9 cellular contexts compared by ENCODE assay signal in genomic region chr2:191013876-191014652, GRCh38. TPM values are rescaled to one million over a fixed set of nuclear protein-coding genes. Genes with fewer than 3 reads are reported as not detected.
DNase-seq lines count a peak whose midpoint lies in the region; ATAC-seq, FAIRE-seq and TF ChIP-seq lines count a peak whose summit lies in the region.
"Had no signal": no experiment of that assay in that cellular context is flagged by ENCODE, and none has a peak within 500 bp of the region (broad histone marks: within the 10 kb centered on the region; RNA-seq: fewer than 3 reads in every experiment).

STAT1 (minus strand) TSS chr2:191014171; CDS start chr2:191010003, 4,168 bp downstream.

- CTCF ChIA-PET in activated CD4-positive, alpha-beta T cell treated with anti-CD3 and anti-CD28 coated beads, Interleukin-2, amount 10 ng/mL, durations not matched to agents 7 days and 5 days (lab: Charles Lee) = interaction anchor here (0.8 to 1.4 kb wide), 5 partner anchors 12 to 142 kb away, joined by 3 to 6 read pairs (median 3); no protein-coding TSS in a partner anchor
- CTCF ChIA-PET in HepG2 (lab: Yijun Ruan, JAX; ENCODE audit: low intra/inter-chr PET ratio, low total read pairs) = no interaction called here

- peaks cover 0 to 7% of the 10 kb centered on the region in 2 experiments; a peak in 1 of 5 replicates for H3K27me3 ChIP-seq in HepG2 (ENCODE audit: control insufficient read depth in 1 of 2, insufficient read depth in 2 of 2, low read length in 2 of 2)

- peaks cover 12% of the 10 kb centered on the region for H3K9me3 Mint-ChIP-seq in activated CD4-positive, alpha-beta T cell treated with anti-CD3 and anti-CD28 coated beads, Interleukin-2, amount 10 ng/mL, durations not matched to agents 7 days and 5 days

- peak; percentile 56 to 100; a peak in 3 of 4 replicates for TF ChIP-seq EP300 in HepG2 (IDR thresholded peaks at IDR 0.05; ENCODE audit: low read depth in 2 of 2, low read length in 2 of 2)
- peak; percentile 81; the same call in 1 of the 2 replicates for TF ChIP-seq EP300 in HepG2 (CRISPR knock-in tag; IDR thresholded peaks at IDR 0.05; ENCODE audit: borderline replicate concordance)

- peak within 1 kb of the TSS; percentile 80 for H3K9ac ChIP-seq in HepG2 (ENCODE audit: insufficient read depth, low read depth, low read length)

- H4K20me1 ChIP-seq in HepG2 (ENCODE audit: insufficient read depth, low read length) = no peaks in the 10 kb centered on the region

- peak; percentile 90 for ATAC-seq in GM19324 (IDR thresholded peaks at IDR 0.05; ENCODE audit: low FRiP score, unreplicated experiment)
- ATAC-seq in HG03460 (IDR thresholded peaks at IDR 0.05; ENCODE audit: unreplicated experiment) = peak; percentile 76
- ATAC-seq in HepG2 = peak; percentile 95

- peak; percentile 95 to 96 for TF ChIP-seq POLR2A in HepG2 (IDR thresholded peaks at IDR 0.05; ENCODE audit: insufficient read depth in 1 of 2, low read depth in 2 of 2, low read length in 2 of 2)

- intact Hi-C loops in HepG2 (cut with micrococcal nuclease; ENCODE audit: unreplicated experiment) = loop anchor here (1.0 to 10.0 kb wide), 4 partner anchors 7 to 679 kb away; no protein-coding TSS in a partner anchor

- peak within 1 kb of the TSS; percentile 87 for H3K4me2 ChIP-seq in HepG2 (ENCODE audit: low read depth, low read length)

- DNase-seq in C1 segment of cervical spinal cord (lab: John Stamatoyannopoulos, UW) = peak; percentile 35 to 96 (median 88)
- peak; percentile 89 for DNase-seq in NCI-H526 treated with DMSO at 0.1 percent for 48 hours (lab: John Stamatoyannopoulos, UW)
- peak; percentile 95 for DNase-seq in activated CD4-positive, alpha-beta T cell treated with anti-CD3 and anti-CD28 coated beads, Interleukin-2, amount 10 ng/mL, durations not matched to agents 7 days and 5 days
- peak; percentile 95 for DNase-seq in dermis blood vessel endothelial cell
- DNase-seq in HepG2 (ENCODE audit: low spot score) = peak; percentile 89
- DNase-seq in stimulated activated CD4-positive, alpha-beta T cell treated with anti-CD3 and anti-CD28 coated beads, Interleukin-2, amount 100 ng/mL, for 48 hours = peak; percentile 97 to 99

- whole genome bisulfite sequencing in HepG2 (ENCODE audit: low lambda C conversion rate) = 2% methylated on average over 40 of the region's 74 CpGs

- POLR2A ChIA-PET in activated CD4-positive, alpha-beta T cell treated with anti-CD3 and anti-CD28 coated beads, Interleukin-2, amount 10 ng/mL, durations not matched to agents 7 days and 5 days (lab: Charles Lee) = interaction anchor here (0.6 to 2.7 kb wide), 7 partner anchors 9 to 50 kb away, joined by 3 to 19 read pairs (median 4); no protein-coding TSS in a partner anchor
- POLR2A ChIA-PET in HepG2 (lab: Yijun Ruan, JAX) = interaction anchor here (0.8 to 1.6 kb wide), 7 partner anchors 9 to 205 kb away, joined by 3 to 6 read pairs (median 3); no protein-coding TSS in a partner anchor

- H3K4me1 Mint-ChIP-seq in activated CD4-positive, alpha-beta T cell treated with anti-CD3 and anti-CD28 coated beads, Interleukin-2, amount 10 ng/mL, durations not matched to agents 7 days and 5 days = peaks cover 40% of the 10 kb centered on the region

- BruUV-seq in HepG2 (replicated peaks; lab: Mats Ljungman, UMichigan) = no TSS peak

- H3K27me3 Mint-ChIP-seq in activated CD4-positive, alpha-beta T cell treated with anti-CD3 and anti-CD28 coated beads, Interleukin-2, amount 10 ng/mL, durations not matched to agents 7 days and 5 days = no peaks in the 10 kb centered on the region
- H3K27me3 Mint-ChIP-seq: stimulated activated naive CD8-positive, alpha-beta T cell treated with anti-CD3 and anti-CD28 coated beads, Interleukin-15, Interleukin-2, amounts not matched to agents 100 ng/mL and 50 ng/mL, for 24 hours had no signal

- H3K79me2 ChIP-seq in HepG2 (ENCODE audit: insufficient read depth, low read length) = peaks cover 17% of the 10 kb centered on the region

- FAIRE-seq in HepG2 (lab: Jason Lieb, UNC) = peak; percentile 26

- TF ChIP-seq CTCF in HepG2 (CRISPR knock-in tag; IDR thresholded peaks at IDR 0.05) = peak; percentile 27; the same call in 1 of the 2 replicates

- peak within 1 kb of the TSS; percentile 81 to 92 (median 89) for H3K4me3 ChIP-seq in HepG2 (replicated peaks in 1 of 3; ENCODE audit: insufficient read depth in 1 of 3, low read depth in 2 of 3, low read length in 3 of 3)

- peaks cover 25% of the 10 kb centered on the region for H3K36me3 Mint-ChIP-seq in activated CD4-positive, alpha-beta T cell treated with anti-CD3 and anti-CD28 coated beads, Interleukin-2, amount 10 ng/mL, durations not matched to agents 7 days and 5 days (ENCODE audit: low read depth)

- peak; percentile 66 for TF ChIP-seq RAD21 in HepG2 (CRISPR knock-in tag; IDR thresholded peaks at IDR 0.05)

- H3K27ac Mint-ChIP-seq in activated CD4-positive, alpha-beta T cell treated with anti-CD3 and anti-CD28 coated beads, Interleukin-2, amount 10 ng/mL, durations not matched to agents 7 days and 5 days = no peak within 1 kb of the TSS
- H3K27ac Mint-ChIP-seq: stimulated activated naive CD8-positive, alpha-beta T cell treated with anti-CD3 and anti-CD28 coated beads, Interleukin-15, Interleukin-2, amounts not matched to agents 100 ng/mL and 50 ng/mL, for 24 hours had no signal

- H3K36me3 ChIP-seq in HepG2 (replicated peaks in 1 of 2; ENCODE audit: control insufficient read depth in 1 of 2, insufficient read depth in 2 of 2, low read length in 2 of 2) = peaks cover 3 to 19% of the 10 kb centered on the region in 2 experiments; a peak in 2 of 5 replicates

- H2AFZ ChIP-seq in HepG2 (ENCODE audit: low read length) = peak within 1 kb of the TSS; percentile 91

- in situ Hi-C loops in HepG2 (cut with HindIII; ENCODE audit: extremely low pct_ligation_motif_present, low pct_unique_long_range_greater_than_20kb) = no loop called here

- H3K4me1 ChIP-seq in HepG2 (ENCODE audit: insufficient read depth, low read length) = peaks cover 39% of the 10 kb centered on the region

- no peak within 1 kb of the TSS for H3K4me3 Mint-ChIP-seq in activated CD4-positive, alpha-beta T cell treated with anti-CD3 and anti-CD28 coated beads, Interleukin-2, amount 10 ng/mL, durations not matched to agents 7 days and 5 days
- H3K4me3 Mint-ChIP-seq: stimulated activated naive CD8-positive, alpha-beta T cell treated with anti-CD3 and anti-CD28 coated beads, Interleukin-15, Interleukin-2, amounts not matched to agents 100 ng/mL and 50 ng/mL, for 24 hours had no signal

- peak within 1 kb of the TSS; percentile 81 for H3K27ac ChIP-seq in HepG2 (ENCODE audit: extremely low read length, insufficient read depth, low read length)

- H3K9me3 ChIP-seq in HepG2 (ENCODE audit: low read length) = no peaks in the 10 kb centered on the region

TF ChIP-seq in HepG2, 621 proteins besides CTCF, POLR2A, EP300 and RAD21 (continues in another document):
- TF ChIP-seq PRMT3 (CRISPR knock-in tag; IDR thresholded peaks at IDR 0.05; ENCODE audit: borderline replicate concordance, low read depth) (peak; percentile 90; the same call in 1 of the 2 replicates), MAFF (IDR thresholded peaks at IDR 0.05; ENCODE audit: low read depth, low read length) (peak; percentile 1; the same call in 1 of the 2 replicates), ZNF260 (CRISPR knock-in tag; IDR thresholded peaks at IDR 0.05; ENCODE audit: borderline replicate concordance, low read depth) (no peak), SRY (CRISPR knock-in tag; IDR thresholded peaks at IDR 0.05) (peak; percentile 71; the same call in 1 of the 2 replicates), ZNF350 (CRISPR knock-in tag; IDR thresholded peaks at IDR 0.05; ENCODE audit: borderline replicate concordance, low read depth) (peak; percentile 99)
- TF ChIP-seq, protein P1, sequence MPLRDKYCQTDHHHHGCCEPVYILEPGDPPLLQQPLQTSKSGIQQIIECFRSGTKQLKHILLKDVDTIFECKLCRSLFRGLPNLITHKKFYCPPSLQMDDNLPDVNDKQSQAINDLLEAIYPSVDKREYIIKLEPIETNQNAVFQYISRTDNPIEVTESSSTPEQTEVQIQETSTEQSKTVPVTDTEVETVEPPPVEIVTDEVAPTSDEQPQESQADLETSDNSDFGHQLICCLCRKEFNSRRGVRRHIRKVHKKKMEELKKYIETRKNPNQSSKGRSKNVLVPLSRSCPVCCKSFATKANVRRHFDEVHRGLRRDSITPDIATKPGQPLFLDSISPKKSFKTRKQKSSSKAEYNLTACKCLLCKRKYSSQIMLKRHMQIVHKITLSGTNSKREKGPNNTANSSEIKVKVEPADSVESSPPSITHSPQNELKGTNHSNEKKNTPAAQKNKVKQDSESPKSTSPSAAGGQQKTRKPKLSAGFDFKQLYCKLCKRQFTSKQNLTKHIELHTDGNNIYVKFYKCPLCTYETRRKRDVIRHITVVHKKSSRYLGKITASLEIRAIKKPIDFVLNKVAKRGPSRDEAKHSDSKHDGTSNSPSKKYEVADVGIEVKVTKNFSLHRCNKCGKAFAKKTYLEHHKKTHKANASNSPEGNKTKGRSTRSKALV (CRISPR knock-in tag; IDR thresholded peaks at IDR 0.05) = peak; percentile 56; the same call in 1 of the 2 replicates

RNA-seq across cellular contexts. Expression of gene STAT1, which starts in this region (rescaled TPM):
- 100 to 1,000 TPM; 876 to 958 TPM for total RNA-seq in activated CD4-positive, alpha-beta T cell treated with anti-CD3 and anti-CD28 coated beads, Interleukin-2, amount 10 ng/mL, durations not matched to agents 7 days and 5 days
- total RNA-seq in dermis blood vessel endothelial cell (68.6 and 120 TPM in 2 replicates), HepG2 (2016; rRNA removed; fragmentation: Illumina TruSeq; extraction: Trizol) (59.6 and 90.6 TPM in 2 replicates)
- 5.1 and 7.1 TPM in 2 replicates for total RNA-seq in HepG2 (2016; cell fraction: cytosol; rRNA removed; fragmentation: Illumina TruSeq; extraction: Trizol; ENCODE audit: low read depth)
- total RNA-seq in HepG2 (2016; cell fraction: insoluble cytoplasmic fraction; rRNA removed; fragmentation: Illumina TruSeq; extraction: Trizol) = 57.7 and 86.9 TPM in 2 replicates
- 19.3 and 19.4 TPM in 2 replicates for total RNA-seq in HepG2 (2016; cell fraction: membrane; rRNA removed; fragmentation: Illumina TruSeq; extraction: Trizol)
- 57.3 and 58.4 TPM in 2 replicates for total RNA-seq in HepG2 (2016; cell fraction: nucleus; rRNA removed; fragmentation: Illumina TruSeq; extraction: Trizol)
- polyA plus RNA-seq in HepG2 (2011; rRNA removed) = 20.3 and 21.8 TPM in 2 replicates
- 13.9 and 15.2 TPM in 2 replicates for polyA plus RNA-seq in HepG2 (2011; cell fraction: cytosol; rRNA removed)
- 22.3 and 28.1 TPM in 2 replicates for polyA plus RNA-seq in HepG2 (2011; cell fraction: nucleus; rRNA removed)
- polyA plus RNA-seq in HepG2 (2012) = 24.4 and 28.8 TPM in 2 replicates
- 2.5 and 2.7 TPM in 2 replicates for polyA plus RNA-seq in HepG2 (2016; cell fraction: cytosol; fragmentation: Illumina TruSeq; extraction: Trizol; ENCODE audit: low read depth)
- 75.4 and 77.9 TPM in 2 replicates for polyA plus RNA-seq in HepG2 (2016; cell fraction: insoluble cytoplasmic fraction; fragmentation: Illumina TruSeq; extraction: Trizol; ENCODE audit: low read depth)
- 8.3 and 8.6 TPM in 2 replicates for polyA plus RNA-seq in HepG2 (2016; cell fraction: membrane; fragmentation: Illumina TruSeq; extraction: Trizol; ENCODE audit: low read depth)
- 42.8 and 45.3 TPM in 2 replicates for polyA plus RNA-seq in HepG2 (2016; cell fraction: nucleus; fragmentation: Illumina TruSeq; extraction: Trizol; ENCODE audit: insufficient read depth, low read depth)
- 57.6 and 62.6 TPM in 2 replicates for polyA minus RNA-seq in HepG2 (2011; rRNA and poly(A)+ RNA removed; ENCODE audit: low replicate concordance)
- 30.3 and 34.4 TPM in 2 replicates for polyA minus RNA-seq in HepG2 (2011; cell fraction: cytosol; rRNA and poly(A)+ RNA removed)
- 84.8 and 99.3 TPM in 2 replicates for polyA minus RNA-seq in HepG2 (2011; cell fraction: nucleus; rRNA and poly(A)+ RNA removed)

Comparison
In these comparisons a context has a peak if more than half of its experiments do, and no peak if none do; other contexts are left out.
1. Peak in every context shown above with its lines: DNase-seq, ATAC-seq, H3K4me3 ChIP-seq and H3K27ac ChIP-seq.